Comparison of ENCODE assay signal across 20 cellular contexts in genomic region chr4:9904976-9905587, GRCh38.
DNase-seq lines count a peak whose midpoint lies in the region; ATAC-seq and TF ChIP-seq lines count a peak whose summit lies in the region.
"Had no signal": no experiment of that assay in that cellular context is flagged by ENCODE, and none has a peak within 500 bp of the region (broad histone marks: within the 10 kb centered on the region; RNA-seq: fewer than 3 reads in every experiment).

No MANE protein-coding gene starts in this region.

- no peak overlapping the region for H3K4ac ChIP-seq in IMR-90 (ENCODE audit: low read depth, low read length)

- H3K18ac ChIP-seq in IMR-90 (ENCODE audit: low read depth, low read length) = no peak overlapping the region

- ATAC-seq in activated T-cell treated with anti-CD3 and anti-CD28 coated beads, Interleukin-2, amount 50 U/mL, for 72 hours (replicated peaks in 1 of 2) = peak; percentile 77 to 91
- no peak for ATAC-seq in IMR-90 (ENCODE audit: low read depth)
- ATAC-seq: sciatic nerve had no signal

- H3K36me3 Mint-ChIP-seq in activated T-cell treated with anti-CD3 and anti-CD28 coated beads, Interleukin-2, amount 50 U/mL, for 72 hours (ENCODE audit: insufficient read depth in 2 of 2) = no peaks in the 10 kb centered on the region
- H3K36me3 Mint-ChIP-seq: IgD-negative memory B cell had no signal

- dilution Hi-C loops in IMR-90 (cut with HindIII; ENCODE audit: low sequenced_read_pairs, unreplicated experiment) = no loop called here

- H4K20me1 ChIP-seq in IMR-90 (ENCODE audit: insufficient read depth, low read length) = no peaks in the 10 kb centered on the region

- H3K27me3 ChIP-seq in IMR-90 (ENCODE audit: control insufficient read depth, insufficient read depth, low read length) = no peaks in the 10 kb centered on the region; the same call in 1 of the 2 replicates
- H3K27me3 ChIP-seq: colonic mucosa had no signal

- H2BK20ac ChIP-seq in IMR-90 (ENCODE audit: low read depth, low read length) = no peak overlapping the region

- peak; percentile 3 to 12 for DNase-seq in activated T-cell treated with anti-CD3 and anti-CD28 coated beads, Interleukin-2, amount 50 U/mL, for 72 hours
- DNase-seq in activated T-cell treated with anti-CD3 and anti-CD28 coated beads for 4 hours (no peak), IMR-90 (peak; percentile 1), epithelial cell of prostate (ENCODE audit: low read depth, low spot score) (peak; percentile 50), medulla oblongata (ENCODE audit: extremely low spot score) (peak; percentile 50), SHP77 treated with DMSO at 0.1 percent for 48 hours (lab: John Stamatoyannopoulos, UW) (no peak), DMS 273 (lab: John Stamatoyannopoulos, UW; ENCODE audit: unreplicated experiment) (no peak), erythroblast (lab: John Stamatoyannopoulos, UW) (no peak)
- DNase-seq: activated effector memory CD4-positive, alpha-beta T cell treated with anti-CD3 and anti-CD28 coated beads, Interleukin-2, amount 50 U/mL, for 16 hours; CD4-positive, alpha-beta T cell; colonic mucosa; DND-41; NCI-H187 treated with DMSO at 0.1 percent for 48 hours; NCI-H446 treated with DMSO at 0.1 percent for 48 hours; occipital lobe; RPMI8226; stimulated activated CD4-positive, alpha-beta T cell treated with anti-CD3 and anti-CD28 coated beads, Interleukin-2, amount 100 ng/mL, for 24 hours had no signal

- intact Hi-C loops in IMR-90 (cut with micrococcal nuclease) = no loop called here

- H3K9ac ChIP-seq in IMR-90 (ENCODE audit: low read depth, low read length) = no peak overlapping the region

- no peak overlapping the region for H4K5ac ChIP-seq in IMR-90 (ENCODE audit: low read depth, low read length)

- H3K27ac ChIP-seq in IMR-90 (ENCODE audit: insufficient read depth, low read length) = no peak overlapping the region
- H3K27ac ChIP-seq in epithelial cell of prostate = peak overlapping the region; percentile 50
- H3K27ac ChIP-seq: colonic mucosa, VCaP had no signal

- CTCF ChIA-PET in IMR-90 (lab: Yijun Ruan, JAX) = no interaction called here

- no peak overlapping the region for H4K91ac ChIP-seq in IMR-90 (ENCODE audit: insufficient read depth, low read depth, low read length)

- no CpG with 5 or more reads among the region's 4 CpGs for WGBS in IMR-90 (ENCODE audit: extremely low coverage in 2 of 2, insufficient read length in 1 of 2), 2 experiments

- no peak for TF ChIP-seq CTCF in IMR-90 (conservative IDR thresholded peaks at IDR 0.05; ENCODE audit: low read depth, low read length)

- H3K4me1 Mint-ChIP-seq in activated T-cell treated with anti-CD3 and anti-CD28 coated beads, Interleukin-2, amount 50 U/mL, for 72 hours (ENCODE audit: low read depth) = peaks cover 8% of the 10 kb centered on the region
- H3K4me1 Mint-ChIP-seq: IgD-negative memory B cell had no signal

- no peak overlapping the region for H4K8ac ChIP-seq in IMR-90 (ENCODE audit: low read depth in 2 of 2, low read length in 2 of 2)

- H3K27ac Mint-ChIP-seq in activated T-cell treated with anti-CD3 and anti-CD28 coated beads, Interleukin-2, amount 50 U/mL, for 72 hours = no peak overlapping the region
- H3K27ac Mint-ChIP-seq: CD4-positive, alpha-beta T cell; IgD-negative memory B cell had no signal

- no peak overlapping the region for H2BK15ac ChIP-seq in IMR-90 (ENCODE audit: low read depth, low read length)

- TF ChIP-seq POLR2A in IMR-90 (IDR thresholded peaks at IDR 0.05; ENCODE audit: low read depth, low read length) = no peak
- TF ChIP-seq POLR2A in erythroblast (IDR thresholded peaks at IDR 0.05; ENCODE audit: low read length) = no peak

- H3K9me3 Mint-ChIP-seq in activated T-cell treated with anti-CD3 and anti-CD28 coated beads, Interleukin-2, amount 50 U/mL, for 72 hours = no peaks in the 10 kb centered on the region
- H3K9me3 Mint-ChIP-seq: CD4-positive, alpha-beta T cell had no signal

- no peak overlapping the region for H3K4me3 ChIP-seq in IMR-90 (ENCODE audit: insufficient read depth, low read depth, low read length)
- H3K4me3 ChIP-seq: colonic mucosa had no signal

- no peak overlapping the region for H3K56ac ChIP-seq in IMR-90 (ENCODE audit: extremely low read depth, insufficient read depth, low read length)

- H2AK9ac ChIP-seq in IMR-90 (replicated peaks; ENCODE audit: low read depth, low read length, poor library complexity) = no peak overlapping the region

- no peak overlapping the region for H2AFZ ChIP-seq in IMR-90 (replicated peaks; ENCODE audit: low read length, poor library complexity)

- in situ Hi-C loops in IMR-90 (cut with MboI; ENCODE audit: low sequenced_read_pairs) = no loop called here

- no peaks in the 10 kb centered on the region for H3K79me1 ChIP-seq in IMR-90 (ENCODE audit: low read depth in 1 of 2, low read length in 2 of 2)

- H3K14ac ChIP-seq in IMR-90 (replicated peaks; ENCODE audit: low read depth, low read length) = no peak overlapping the region

- no peak overlapping the region for H3K23ac ChIP-seq in IMR-90 (ENCODE audit: low read depth, low read length)

- no peaks in the 10 kb centered on the region for H3K36me3 ChIP-seq in IMR-90 (ENCODE audit: control insufficient read depth, insufficient read depth, low read length)
- H3K36me3 ChIP-seq: colonic mucosa had no signal

- H3K9me3 ChIP-seq in IMR-90 (ENCODE audit: control insufficient read depth, insufficient read depth, low read length) = no peaks in the 10 kb centered on the region
- H3K9me3 ChIP-seq: colonic mucosa had no signal

- H2AK5ac ChIP-seq in IMR-90 (ENCODE audit: low read depth, low read length) = no peak overlapping the region

- H2BK5ac ChIP-seq in IMR-90 (ENCODE audit: low read depth, low read length, poor library complexity, severe bottlenecking) = no peak overlapping the region

- no peaks in the 10 kb centered on the region; the same call in 1 of the 2 replicates for H3K4me1 ChIP-seq in IMR-90 (ENCODE audit: control insufficient read depth, insufficient read depth, low read length)
- H3K4me1 ChIP-seq: colonic mucosa had no signal

- H3K4me3 Mint-ChIP-seq in activated T-cell treated with anti-CD3 and anti-CD28 coated beads, Interleukin-2, amount 50 U/mL, for 72 hours = no peak overlapping the region
- H3K4me3 Mint-ChIP-seq: CD4-positive, alpha-beta T cell had no signal

- H3K9me1 ChIP-seq in IMR-90 (ENCODE audit: insufficient read depth, low read length) = no peaks in the 10 kb centered on the region

- no peak for TF ChIP-seq RAD21 in IMR-90 (IDR thresholded peaks at IDR 0.05; ENCODE audit: low read length)

- peaks cover 9% of the 10 kb centered on the region for H3K27me3 Mint-ChIP-seq in activated T-cell treated with anti-CD3 and anti-CD28 coated beads, Interleukin-2, amount 50 U/mL, for 72 hours (ENCODE audit: low read depth)

- no peak overlapping the region for H3K4me2 ChIP-seq in IMR-90 (ENCODE audit: low read depth, low read length)

- H2BK120ac ChIP-seq in IMR-90 (ENCODE audit: low read depth, low read length) = no peak overlapping the region

- POLR2A ChIA-PET in IMR-90 (lab: Charles Lee; ENCODE audit: unreplicated experiment) = no interaction called here

- no TSS peak for BruUV-seq in IMR-90 (replicated peaks; lab: Mats Ljungman, UMichigan)

TF ChIP-seq in IMR-90, 13 proteins besides CTCF, POLR2A, EP300 and RAD21:
- TF ChIP-seq ELK1 (IDR thresholded peaks at IDR 0.05; ENCODE audit: borderline replicate concordance, low read depth, low read length) (no peak), BHLHE40 (IDR thresholded peaks at IDR 0.05; ENCODE audit: low read depth, low read length) (no peak), SMC3 (IDR thresholded peaks at IDR 0.05; ENCODE audit: low read depth, low read length) (no peak), USF2 (IDR thresholded peaks at IDR 0.05; ENCODE audit: low read depth, low read length) (no peak), RCOR1 (IDR thresholded peaks at IDR 0.05; ENCODE audit: insufficient replicate concordance, low read length) (no peak)

Comparison
In these comparisons a context has a peak if more than half of its experiments do, and no peak if none do; other contexts are left out.
1. DNase-seq: peak in activated T-cell treated with anti-CD3 and anti-CD28 coated beads, Interleukin-2, amount 50 U/mL, for 72 hours (2 of 2), IMR-90 (single experiment), epithelial cell of prostate (single experiment) and medulla oblongata (single experiment); none in activated T-cell treated with anti-CD3 and anti-CD28 coated beads for 4 hours (single experiment), SHP77 treated with DMSO at 0.1 percent for 48 hours (single experiment), DMS 273 (single experiment) and erythroblast (0 of 2).